In the genomic region with DNA sequence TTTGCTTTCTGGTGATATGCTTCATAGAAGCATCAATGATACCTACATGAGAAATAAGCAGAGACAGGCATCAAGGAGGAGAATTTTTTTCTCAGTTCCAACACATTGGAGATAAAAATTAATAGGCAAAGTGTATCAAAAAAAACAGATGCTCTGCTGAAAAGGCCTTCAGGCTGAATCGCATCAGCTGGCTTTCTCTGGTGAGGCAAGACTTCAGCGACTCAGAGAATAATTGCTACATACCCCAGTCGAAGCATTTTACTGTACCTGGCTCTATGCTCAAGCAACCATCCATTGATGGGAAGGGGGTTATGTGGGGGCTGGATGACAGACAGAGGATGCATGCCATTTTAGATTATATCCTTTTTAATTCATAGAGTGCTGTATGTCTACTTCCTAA, we compare ENCODE assay signal across 23 cellular contexts.
"Had no signal": no experiment of that assay in that cellular context is flagged by ENCODE, and none has a peak within 500 bp of the region (broad histone marks: within the 10 kb centered on the region; RNA-seq: fewer than 3 reads in every experiment).

No MANE protein-coding gene starts in this region.

- H3K4me1 ChIP-seq: adrenal gland, Peyer's patch had no signal

- H3K4me3 ChIP-seq: adrenal gland, coronary artery, Peyer's patch had no signal

- H3K27ac ChIP-seq: adrenal gland, coronary artery, Peyer's patch, VCaP had no signal

- H3K9me3 ChIP-seq: adrenal gland, Peyer's patch had no signal

- ATAC-seq: activated CD4-positive, alpha-beta T cell treated with anti-CD3 and anti-CD28 coated beads for 36 hours; activated T-cell treated with anti-CD3 and anti-CD28 coated beads, Interleukin-2, amount 50 U/mL, for 72 hours; T-helper 17 cell had no signal

- H3K36me3 ChIP-seq: adrenal gland, Peyer's patch had no signal

- H3K4me1 Mint-ChIP-seq: activated CD4-positive, alpha-beta memory T cell treated with anti-CD3 and anti-CD28 coated beads, Interleukin-2, amount 10 ng/mL, durations not matched to agents 7 days and 5 days; activated CD4-positive, alpha-beta T cell treated with anti-CD3 and anti-CD28 coated beads for 36 hours; activated naive CD4-positive, alpha-beta T cell treated with anti-CD3 and anti-CD28 coated beads, Interleukin-2, amount 10 ng/mL, durations not matched to agents 7 days and 5 days; activated naive CD8-positive, alpha-beta T cell treated with anti-CD3 and anti-CD28 coated beads for 36 hours; T-helper 17 cell had no signal

- H3K9me3 Mint-ChIP-seq: activated CD4-positive, alpha-beta memory T cell treated with anti-CD3 and anti-CD28 coated beads, Interleukin-2, amount 10 ng/mL, durations not matched to agents 7 days and 5 days; activated naive CD4-positive, alpha-beta T cell treated with anti-CD3 and anti-CD28 coated beads, Interleukin-2, amount 10 ng/mL, durations not matched to agents 7 days and 5 days; activated naive CD8-positive, alpha-beta T cell treated with anti-CD3 and anti-CD28 coated beads for 36 hours; activated T-helper 2 cell treated with anti-CD3 and anti-CD28 coated beads, Interferon-gamma antibody, Interleukin-2, Interleukin-4, amounts not matched to agents 10 μg/mL and 5 μg/mL and 100 μg/mL, durations not matched to agents 14 hours and 24 hours and 36 hours had no signal

- H3K4me3 Mint-ChIP-seq: activated CD4-positive, alpha-beta memory T cell treated with anti-CD3 and anti-CD28 coated beads, Interleukin-2, amount 10 ng/mL, durations not matched to agents 7 days and 5 days; activated CD4-positive, alpha-beta T cell treated with anti-CD3 and anti-CD28 coated beads for 36 hours; activated naive CD4-positive, alpha-beta T cell treated with anti-CD3 and anti-CD28 coated beads, Interleukin-2, amount 10 ng/mL, durations not matched to agents 7 days and 5 days; activated naive CD8-positive, alpha-beta T cell treated with anti-CD3 and anti-CD28 coated beads for 36 hours; activated T-cell treated with anti-CD3 and anti-CD28 coated beads, Interleukin-2, amount 50 U/mL, for 72 hours; T-helper 17 cell had no signal

- H3K27me3 ChIP-seq: adrenal gland, Peyer's patch had no signal

- H3K27ac Mint-ChIP-seq: activated CD4-positive, alpha-beta memory T cell treated with anti-CD3 and anti-CD28 coated beads, Interleukin-2, amount 10 ng/mL, durations not matched to agents 7 days and 5 days; activated CD4-positive, alpha-beta T cell treated with anti-CD3 and anti-CD28 coated beads for 36 hours; activated naive CD4-positive, alpha-beta T cell treated with anti-CD3 and anti-CD28 coated beads, Interleukin-2, amount 10 ng/mL, durations not matched to agents 7 days and 5 days; activated naive CD8-positive, alpha-beta T cell treated with anti-CD3 and anti-CD28 coated beads for 36 hours; activated T-cell treated with anti-CD3 and anti-CD28 coated beads, Interleukin-2, amount 50 U/mL, for 72 hours; activated T-helper 2 cell treated with anti-CD3 and anti-CD28 coated beads, Interferon-gamma antibody, Interleukin-2, Interleukin-4, amounts not matched to agents 10 μg/mL and 5 μg/mL and 100 μg/mL, durations not matched to agents 14 hours and 24 hours and 36 hours; T-helper 17 cell had no signal

- H3K36me3 Mint-ChIP-seq: activated naive CD4-positive, alpha-beta T cell treated with anti-CD3 and anti-CD28 coated beads, Interleukin-2, amount 10 ng/mL, durations not matched to agents 7 days and 5 days; activated naive CD8-positive, alpha-beta T cell treated with anti-CD3 and anti-CD28 coated beads for 36 hours had no signal

- H3K27me3 Mint-ChIP-seq: activated CD4-positive, alpha-beta memory T cell treated with anti-CD3 and anti-CD28 coated beads, Interleukin-2, amount 10 ng/mL, durations not matched to agents 7 days and 5 days; activated CD4-positive, alpha-beta T cell treated with anti-CD3 and anti-CD28 coated beads for 36 hours; activated naive CD4-positive, alpha-beta T cell treated with anti-CD3 and anti-CD28 coated beads, Interleukin-2, amount 10 ng/mL, durations not matched to agents 7 days and 5 days; activated naive CD8-positive, alpha-beta T cell treated with anti-CD3 and anti-CD28 coated beads for 36 hours; T-helper 17 cell had no signal

- DNase-seq: activated CD4-positive, alpha-beta memory T cell treated with anti-CD3 and anti-CD28 coated beads, Interleukin-2, amount 10 ng/mL, durations not matched to agents 7 days and 5 days; activated CD4-positive, alpha-beta T cell treated with anti-CD3 and anti-CD28 coated beads for 36 hours; activated CD4-positive, alpha-beta T cell treated with anti-CD3 and anti-CD28 coated beads, Interleukin-2, amount 50 U/mL, for 1 hour; activated gamma-delta T cell treated with Interleukin-2 at 50 U/mL for 16 hours; activated naive CD4-positive, alpha-beta T cell treated with anti-CD3 and anti-CD28 coated beads, Interleukin-2, amount 10 ng/mL, durations not matched to agents 7 days and 5 days; activated naive CD8-positive, alpha-beta T cell treated with anti-CD3 and anti-CD28 coated beads for 36 hours; activated T-cell treated with anti-CD3 and anti-CD28 coated beads, Interleukin-2, amount 50 U/mL, for 72 hours; adrenal gland; anterior cingulate cortex; central memory CD4-positive, alpha-beta T cell; NCI-H1048; NCI-H146; NCI-H187 treated with DMSO at 0.1 percent for 48 hours; NCI-H2171; NCI-H2227 treated with DMSO at 0.1 percent for 48 hours; NCI-H510A treated with DMSO at 0.1 percent for 48 hours; Peyer's patch; SHP77 treated with DMSO at 0.1 percent for 48 hours; T-helper 17 cell; T1000 had no signal
